In the genomic region with DNA sequence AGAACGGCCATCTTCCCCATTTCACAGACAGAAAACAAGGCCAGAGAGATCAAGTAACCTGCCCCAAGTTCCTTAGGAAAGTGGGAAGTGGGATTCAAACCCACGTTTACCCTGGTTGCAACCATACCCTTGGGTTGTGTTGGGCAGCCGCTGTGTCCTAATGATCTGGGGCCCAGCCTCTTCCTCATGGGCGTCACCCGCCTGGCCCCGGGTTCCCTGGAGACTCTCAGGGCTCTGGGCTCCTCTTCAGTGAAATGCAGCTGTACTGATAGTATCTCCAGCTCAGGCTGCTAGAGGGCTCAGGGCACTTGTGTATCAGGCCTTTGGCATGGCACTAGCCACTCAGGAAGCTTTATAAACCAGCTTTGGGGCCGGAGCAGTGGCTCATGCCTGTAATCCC, we compare ENCODE assay signal across 28 cellular contexts. TPM values are rescaled to one million over a fixed set of nuclear protein-coding genes. Genes with fewer than 3 reads are reported as not detected.
DNase-seq lines count a peak whose midpoint lies in the region; ATAC-seq and TF ChIP-seq lines count a peak whose summit lies in the region.
"Had no signal": no experiment of that assay in that cellular context is flagged by ENCODE, and none has a peak within 500 bp of the region (broad histone marks: within the 10 kb centered on the region; RNA-seq: fewer than 3 reads in every experiment).

No MANE protein-coding gene starts in this region.

- no peak overlapping the region for H3K4me3 ChIP-seq in Karpas-422 (ENCODE audit: low read length)
- H3K4me3 ChIP-seq: GM23248, right lobe of liver, tibial artery had no signal

- no peak for TF ChIP-seq POLR2A in erythroblast (IDR thresholded peaks at IDR 0.05; ENCODE audit: low read length)

- H3K4me1 Mint-ChIP-seq in stimulated activated naive B cell treated with anti-CD40 and anti-IgM and Interleukin-4, amounts not matched to agents 10 μg/mL and 1 μg/mL and 100 μg/mL, for 72 hours: peaks cover 3 to 7% of the 10 kb centered on the region in 2 donors
- H3K4me1 Mint-ChIP-seq: B cell had no signal

- no peaks in the 10 kb centered on the region for H3K4me1 ChIP-seq in Karpas-422 (ENCODE audit: low read length)
- H3K4me1 ChIP-seq: right lobe of liver, tibial artery had no signal

- no peaks in the 10 kb centered on the region for H3K27me3 ChIP-seq in Karpas-422 (ENCODE audit: low read length)
- H3K27me3 ChIP-seq: right lobe of liver, tibial artery had no signal

- peaks cover 41 to 44% of the 10 kb centered on the region in 2 donors for H3K36me3 Mint-ChIP-seq in stimulated activated naive B cell treated with anti-CD40 and anti-IgM and Interleukin-4, amounts not matched to agents 10 μg/mL and 1 μg/mL and 100 μg/mL, for 72 hours

- H3K4me3 Mint-ChIP-seq in stimulated activated naive B cell treated with anti-CD40 and anti-IgM and Interleukin-4, amounts not matched to agents 10 μg/mL and 1 μg/mL and 100 μg/mL, for 72 hours: no peak overlapping the region
- H3K4me3 Mint-ChIP-seq: activated CD8-positive, alpha-beta T cell treated with anti-CD3 and anti-CD28 coated beads, Interleukin-2, amount 10 ng/mL, durations not matched to agents 7 days and 5 days; B cell had no signal

- H3K27ac Mint-ChIP-seq in stimulated activated naive B cell treated with anti-CD40 and anti-IgM and Interleukin-4, amounts not matched to agents 10 μg/mL and 1 μg/mL and 100 μg/mL, for 72 hours: peak overlapping the region; percentile 31
- H3K27ac Mint-ChIP-seq: activated CD8-positive, alpha-beta T cell treated with anti-CD3 and anti-CD28 coated beads, Interleukin-2, amount 10 ng/mL, durations not matched to agents 7 days and 5 days; activated T-helper 2 cell treated with anti-CD3 and anti-CD28 coated beads, Interferon-gamma antibody, Interleukin-2, Interleukin-4, amounts not matched to agents 10 μg/mL and 5 μg/mL and 100 μg/mL, durations not matched to agents 14 hours and 24 hours and 36 hours; B cell had no signal

- intact Hi-C loops in left ventricle myocardium superior (cut with micrococcal nuclease) (no loop called here), left cardiac atrium (cut with DNase I) (no loop called here)

- no peak overlapping the region for H3K4me2 ChIP-seq in Karpas-422 (ENCODE audit: low read depth, low read length, poor library complexity, severe bottlenecking)

- no peak overlapping the region for H3K27ac ChIP-seq in Karpas-422 (ENCODE audit: low read length)
- H3K27ac ChIP-seq: GM23248, right lobe of liver, tibial artery had no signal

- no peak for ATAC-seq in left ventricle myocardium superior
- ATAC-seq in left cardiac atrium: no peak
- ATAC-seq in stimulated activated naive B cell treated with anti-CD40 and anti-IgM and Interleukin-4, amounts not matched to agents 10 μg/mL and 1 μg/mL and 100 μg/mL, for 72 hours (replicated peaks): no peak
- ATAC-seq in GM19035 (IDR thresholded peaks at IDR 0.05; ENCODE audit: unreplicated experiment): no peak
- ATAC-seq: activated CD8-positive, alpha-beta T cell treated with anti-CD3 and anti-CD28 coated beads, Interleukin-2, amount 10 ng/mL, durations not matched to agents 7 days and 5 days; right lobe of liver had no signal

- H3K79me2 ChIP-seq in Karpas-422 (ENCODE audit: low read length): no peaks in the 10 kb centered on the region

- no peak overlapping the region for H3K9ac ChIP-seq in Karpas-422 (ENCODE audit: low read length)
- H3K9ac ChIP-seq: GM23248 had no signal

- no peaks in the 10 kb centered on the region for H4K20me1 ChIP-seq in Karpas-422 (ENCODE audit: insufficient read depth, low read depth, low read length)

- DNase-seq in left ventricle myocardium superior (peak; percentile 13), left cardiac atrium (no peak), Karpas-422 (peak; percentile 49), erythroblast (lab: John Stamatoyannopoulos, UW) (peak; percentile 47), H4 (ENCODE audit: low spot score) (no peak)
- DNase-seq in stimulated activated naive B cell treated with anti-CD40 and anti-IgM and Interleukin-4, amounts not matched to agents 10 μg/mL and 1 μg/mL and 100 μg/mL, for 72 hours: no peak
- DNase-seq in activated CD4-positive, CD25-positive, alpha-beta regulatory T cell treated with anti-CD3 and anti-CD28 coated beads, Interleukin-2, amount 50 U/mL, for 72 hours: no peak
- DNase-seq: ACHN; activated CD8-positive, alpha-beta T cell treated with anti-CD3 and anti-CD28 coated beads, Interleukin-2, amount 10 ng/mL, durations not matched to agents 7 days and 5 days; activated naive CD4-positive, alpha-beta T cell treated with anti-CD3 and anti-CD28 coated beads, Interleukin-2, amount 50 U/mL, for 16 hours; amygdala; DMS79 treated with DMSO at 0.1 percent for 48 hours; GDM1; GM23248; hippocampal formation; IMR-90; mesenchymal stem cell; NCI-H1048; NCI-H1694 treated with DMSO at 0.1 percent for 48 hours; NCI-H510A; right lobe of liver; RPMI8226; stimulated activated CD4-positive, alpha-beta T cell treated with anti-CD3 and anti-CD28 coated beads, Interleukin-12 subunit alpha, Interleukin-12 subunit beta, amount 100 ng/mL, for 4 hours; stimulated activated CD4-positive, alpha-beta T cell treated with anti-CD3 and anti-CD28 coated beads, Interleukin-2, amount 100 ng/mL, for 48 hours; tibial artery had no signal

- no peak overlapping the region for H2AFZ ChIP-seq in Karpas-422 (ENCODE audit: low read length)
- H2AFZ ChIP-seq: GM23248 had no signal

- H3K9me2 ChIP-seq in Karpas-422 (replicated peaks; ENCODE audit: insufficient read depth, low read length): no peaks in the 10 kb centered on the region

- no peaks in the 10 kb centered on the region for H3K36me3 ChIP-seq in Karpas-422 (ENCODE audit: insufficient read depth, low read length)

- H3K9me3 ChIP-seq in Karpas-422 (ENCODE audit: low read length): no peaks in the 10 kb centered on the region
- H3K9me3 ChIP-seq: right lobe of liver, tibial artery had no signal

- no peaks in the 10 kb centered on the region for H3K9me3 Mint-ChIP-seq in stimulated activated naive B cell treated with anti-CD40 and anti-IgM and Interleukin-4, amounts not matched to agents 10 μg/mL and 1 μg/mL and 100 μg/mL, for 72 hours
- H3K9me3 Mint-ChIP-seq: activated T-helper 2 cell treated with anti-CD3 and anti-CD28 coated beads, Interferon-gamma antibody, Interleukin-2, Interleukin-4, amounts not matched to agents 10 μg/mL and 5 μg/mL and 100 μg/mL, durations not matched to agents 14 hours and 24 hours and 36 hours had no signal

- H3K27me3 Mint-ChIP-seq in stimulated activated naive B cell treated with anti-CD40 and anti-IgM and Interleukin-4, amounts not matched to agents 10 μg/mL and 1 μg/mL and 100 μg/mL, for 72 hours: no peaks in the 10 kb centered on the region
- H3K27me3 Mint-ChIP-seq: B cell had no signal

RNA-seq across cellular contexts. Expression of gene TMED1, which starts 9.8 kb away (rescaled TPM):
- total RNA-seq in left ventricle myocardium superior (29.8 TPM), left cardiac atrium (10 to 100 TPM; 27.2 to 28.5 TPM)
- total RNA-seq in Karpas-422 (2014; rRNA removed; shearing (Covaris generic); ENCODE audit: low replicate concordance): 10.2 and 24.4 TPM in 2 replicates
- 66.2 and 100 TPM in 2 replicates for total RNA-seq in H4 (2014; rRNA removed; shearing (Covaris generic))

RNA-seq across cellular contexts. Expression of gene C19orf38, which starts 22.0 kb away (rescaled TPM):
- total RNA-seq in left ventricle myocardium superior (0.62 TPM), left cardiac atrium (1 to 10 TPM; 1.1 to 1.2 TPM)
- 6.1 and 12.9 TPM in 2 replicates for total RNA-seq in Karpas-422 (2014; rRNA removed; shearing (Covaris generic); ENCODE audit: low replicate concordance)
- not detected in 2 replicates for total RNA-seq in H4 (2014; rRNA removed; shearing (Covaris generic))

RNA-seq across cellular contexts. Expression of gene CARM1, which starts 45.1 kb away (rescaled TPM):
- total RNA-seq in left ventricle myocardium superior (32.5 TPM), left cardiac atrium (10 to 100 TPM; 31.9 to 32.4 TPM)
- 32.7 and 38.2 TPM in 2 replicates for total RNA-seq in Karpas-422 (2014; rRNA removed; shearing (Covaris generic); ENCODE audit: low replicate concordance)
- 21.0 and 21.2 TPM in 2 replicates for total RNA-seq in H4 (2014; rRNA removed; shearing (Covaris generic))

Comparison
In these comparisons a context has a peak if more than half of its experiments do, and no peak if none do; other contexts are left out.
1. DNase-seq: peak in left ventricle myocardium superior (single experiment), Karpas-422 (single experiment) and erythroblast (2 of 2); none in left cardiac atrium (single experiment), stimulated activated naive B cell treated with anti-CD40 and anti-IgM and Interleukin-4, amounts not matched to agents 10 μg/mL and 1 μg/mL and 100 μg/mL, for 72 hours (single experiment), activated CD4-positive, CD25-positive, alpha-beta regulatory T cell treated with anti-CD3 and anti-CD28 coated beads, Interleukin-2, amount 50 U/mL, for 72 hours (single experiment) and H4 (single experiment).